In genomic region chr10:118033905-118034304, GRCh38 we compare ENCODE assay signal across 26 cellular contexts. TPM values are rescaled to one million over a fixed set of nuclear protein-coding genes. Genes with fewer than 3 reads are reported as not detected.
DNase-seq lines count a peak whose midpoint lies in the region; ATAC-seq and TF ChIP-seq lines count a peak whose summit lies in the region.
"Had no signal": no experiment of that assay in that cellular context is flagged by ENCODE, and none has a peak within 500 bp of the region (broad histone marks: within the 10 kb centered on the region; RNA-seq: fewer than 3 reads in every experiment).

No MANE protein-coding gene starts in this region.

- peak; percentile 5 for DNase-seq in DMS 273 (lab: John Stamatoyannopoulos, UW; ENCODE audit: unreplicated experiment)
- DNase-seq in DMS 273 treated with DMSO at 0.1 percent for 48 hours (lab: John Stamatoyannopoulos, UW) = no peak
- DNase-seq in HCEC 1CT = peak; percentile 8
- peak; percentile 57 for DNase-seq in amniotic epithelial cell (ENCODE audit: low read depth)
- peak; percentile 81 for DNase-seq in mesenchymal stem cell
- DNase-seq in transverse colon = no peak
- DNase-seq: ACHN; C1 segment of cervical spinal cord; Calu3; CD8-positive, alpha-beta memory T cell; EL; GF-D8; GOT3; KG1; NCI-H1092 treated with DMSO at 0.1 percent for 48 hours; NCI-H1436 treated with DMSO at 0.1 percent for 48 hours; NCI-H1930; NCI-H2227 treated with DMSO at 0.1 percent for 48 hours; NCI-H510A; NCI-H748 treated with DMSO at 0.1 percent for 48 hours had no signal

- in situ Hi-C loops in transverse colon (cut with MboI; ENCODE audit: low pct_ligation_motif_present in 1 of 4, low pct_unique_long_range_greater_than_20kb in 1 of 4, low sequenced_read_pairs in 3 of 4) = no loop called here

- no peak for TF ChIP-seq EP300 in transverse colon (IDR thresholded peaks at IDR 0.05; ENCODE audit: low read depth)

- H2BK12ac ChIP-seq in mesenchymal stem cell (ENCODE audit: low read length in 2 of 2) = no peak overlapping the region

- H3K27ac ChIP-seq in mesenchymal stem cell (ENCODE audit: low read length, poor library complexity, severe bottlenecking) (no peak overlapping the region), transverse colon (no peak overlapping the region)
- H3K27ac ChIP-seq: 22Rv1, SJCRH30 had no signal

- H3K23ac ChIP-seq in mesenchymal stem cell (ENCODE audit: low read length in 2 of 2) = no peak overlapping the region

- ATAC-seq in HG03135 (IDR thresholded peaks at IDR 0.05; ENCODE audit: unreplicated experiment) (no peak), HG03139 (IDR thresholded peaks at IDR 0.05; ENCODE audit: unreplicated experiment) (no peak)
- ATAC-seq: HCT116, Panc1 had no signal

- H2AK5ac ChIP-seq in mesenchymal stem cell (ENCODE audit: low read length, severe bottlenecking) = no peak overlapping the region

- H3K27me3 ChIP-seq in mesenchymal stem cell (ENCODE audit: control insufficient read depth in 1 of 2, insufficient read depth in 1 of 2, low read length in 2 of 2) (no peaks in the 10 kb centered on the region), transverse colon (no peaks in the 10 kb centered on the region)
- H3K27me3 ChIP-seq: SJCRH30 had no signal

- H4K8ac ChIP-seq in mesenchymal stem cell (ENCODE audit: low read length) = no peak overlapping the region

- intact Hi-C loops in transverse colon (cut with DNase I; ENCODE audit: low total_unique reads) = no loop called here

- H2BK15ac ChIP-seq in mesenchymal stem cell (ENCODE audit: low read depth, poor library complexity, severe bottlenecking) = no peak overlapping the region

- 66% methylated on average over 7 of the region's 7 CpGs for WGBS in mesenchymal stem cell
- WGBS in transverse colon (ENCODE audit: low coverage in 1 of 2), 2 donors = 54 to 69% methylated on average over 7 of the region's 7 CpGs

- no peak overlapping the region for H3K14ac ChIP-seq in mesenchymal stem cell (ENCODE audit: low read length in 2 of 2)

- no peak for TF ChIP-seq CTCF in transverse colon (IDR thresholded peaks at IDR 0.05)

- peaks cover 16% of the 10 kb centered on the region for H3K79me1 ChIP-seq in mesenchymal stem cell (replicated peaks; ENCODE audit: low read length, poor library complexity, severe bottlenecking)

- no peak overlapping the region for H3K18ac ChIP-seq in mesenchymal stem cell (ENCODE audit: low read depth in 1 of 2, low read length in 2 of 2)

- H3K4me1 ChIP-seq in mesenchymal stem cell (ENCODE audit: control insufficient read depth, insufficient read depth, low read depth, low read length) = no peaks in the 10 kb centered on the region
- peaks cover 0 to 14% (median 7%) of the 10 kb centered on the region in 4 donors for H3K4me1 ChIP-seq in transverse colon

- no peaks in the 10 kb centered on the region for H3K9me3 ChIP-seq in mesenchymal stem cell (ENCODE audit: control insufficient read depth, low read length)
- no peaks in the 10 kb centered on the region for H3K9me3 ChIP-seq in transverse colon
- H3K9me3 ChIP-seq: SJCRH30 had no signal

- TF ChIP-seq POLR2A in transverse colon (IDR thresholded peaks at IDR 0.05) = no peak

- H3K9ac ChIP-seq in mesenchymal stem cell (ENCODE audit: low read length) = no peak overlapping the region

- no peak overlapping the region for H4K91ac ChIP-seq in mesenchymal stem cell (ENCODE audit: low read length)

- H3K4me3 ChIP-seq in mesenchymal stem cell (ENCODE audit: insufficient read depth in 1 of 2, low read depth in 1 of 2, low read length in 2 of 2) = no peak overlapping the region
- no peak overlapping the region for H3K4me3 ChIP-seq in transverse colon
- H3K4me3 ChIP-seq: SJCRH30 had no signal

- no peak overlapping the region for H2AFZ ChIP-seq in mesenchymal stem cell (ENCODE audit: low read depth, low read length)

- no peak overlapping the region for H2BK120ac ChIP-seq in mesenchymal stem cell (ENCODE audit: low read depth, low read length)

- peaks cover 3 to 40% of the 10 kb centered on the region in 2 experiments for H3K36me3 ChIP-seq in mesenchymal stem cell (ENCODE audit: control insufficient read depth in 1 of 2, insufficient read depth in 2 of 2, low read depth in 1 of 2, low read length in 2 of 2)
- peaks cover 0 to 7% (median 0%) of the 10 kb centered on the region in 4 donors for H3K36me3 ChIP-seq in transverse colon

- H3K4ac ChIP-seq in mesenchymal stem cell (ENCODE audit: low read depth in 1 of 2, low read length in 2 of 2) = no peak overlapping the region

- H2BK5ac ChIP-seq in mesenchymal stem cell (ENCODE audit: low read depth, low read length, poor library complexity, severe bottlenecking) = no peak overlapping the region

- no peak overlapping the region for H3K4me2 ChIP-seq in mesenchymal stem cell (ENCODE audit: low read length, poor library complexity, severe bottlenecking)

RNA-seq across cellular contexts. Expression of gene RAB11FIP2, which starts 12.8 kb away (rescaled TPM):
- polyA plus RNA-seq in mesenchymal stem cell (2013, experiment 1 of 2) = 14.3 TPM
- 15.3 TPM for polyA plus RNA-seq in mesenchymal stem cell (2013, experiment 2 of 2)
- total RNA-seq in transverse colon = 10 to 100 TPM in 2 of 4 donors, 1 to 10 TPM in 2; 3.0 to 18.4 (median 9.0) TPM

Comparison
In these comparisons a context has a peak if more than half of its experiments do, and no peak if none do; other contexts are left out.
1. DNase-seq: peak in DMS 273 (single experiment), HCEC 1CT (single experiment), amniotic epithelial cell (single experiment) and mesenchymal stem cell (single experiment); none in DMS 273 treated with DMSO at 0.1 percent for 48 hours (single experiment) and transverse colon (single experiment).